In genomic region chr6:74857157-74857556, GRCh38 we compare ENCODE assay signal across 27 cellular contexts.
"Had no signal": no experiment of that assay in that cellular context is flagged by ENCODE, and none has a peak within 500 bp of the region (broad histone marks: within the 10 kb centered on the region; RNA-seq: fewer than 3 reads in every experiment).

No MANE protein-coding gene starts in this region.

- H3K27ac ChIP-seq: breast epithelium, cardiac muscle cell, colonic mucosa, epithelial cell of prostate, esophagus squamous epithelium, gastroesophageal sphincter, heart right ventricle had no signal

- H3K4me1 ChIP-seq: breast epithelium, colonic mucosa, esophagus squamous epithelium, heart right ventricle had no signal

- H3K9me3 ChIP-seq: breast epithelium, colonic mucosa, esophagus squamous epithelium, gastroesophageal sphincter had no signal

- ATAC-seq: activated CD4-positive, alpha-beta T cell treated with anti-CD3 and anti-CD28 coated beads for 36 hours; activated CD8-positive, alpha-beta memory T cell treated with anti-CD3 and anti-CD28 coated beads, Interleukin-2, amount 10 ng/mL, durations not matched to agents 7 days and 5 days; activated CD8-positive, alpha-beta T cell treated with anti-CD3 and anti-CD28 coated beads, Interleukin-2, amount 10 ng/mL, durations not matched to agents 7 days and 5 days; activated T-cell treated with anti-CD3 and anti-CD28 coated beads, Interleukin-2, amount 50 U/mL, for 72 hours; gastroesophageal sphincter; heart right ventricle had no signal

- DNase-seq: activated CD4-positive, alpha-beta memory T cell treated with anti-CD3 and anti-CD28 coated beads for 36 hours; activated CD4-positive, alpha-beta T cell treated with anti-CD3 and anti-CD28 coated beads for 36 hours; activated CD4-positive, alpha-beta T cell treated with anti-CD3 and anti-CD28 coated beads, Interleukin-2, amount 10 ng/mL, durations not matched to agents 24 days and 14 days; activated CD4-positive, CD25-positive, alpha-beta regulatory T cell; activated CD4-positive, CD25-positive, alpha-beta regulatory T cell treated with anti-CD3 and anti-CD28 coated beads, Interleukin-2, amount 50 U/mL, for 72 hours; activated CD8-positive, alpha-beta memory T cell treated with anti-CD3 and anti-CD28 coated beads, Interleukin-2, amount 10 ng/mL, durations not matched to agents 7 days and 5 days; activated CD8-positive, alpha-beta memory T cell treated with anti-CD3 and anti-CD28 coated beads, Interleukin-2, amount 50 U/mL, for 4 hours; activated CD8-positive, alpha-beta T cell treated with anti-CD3 and anti-CD28 coated beads, Interleukin-2, amount 10 ng/mL, durations not matched to agents 7 days and 5 days; activated gamma-delta T cell; activated naive CD4-positive, alpha-beta T cell; activated naive CD4-positive, alpha-beta T cell treated with anti-CD3 and anti-CD28 coated beads, Interleukin-2, amount 10 ng/mL, durations not matched to agents 7 days and 5 days; activated T-cell treated with anti-CD3 and anti-CD28 coated beads, Interleukin-2, amount 50 U/mL, for 1 hour; activated T-cell treated with anti-CD3 and anti-CD28 coated beads, Interleukin-2, amount 50 U/mL, for 72 hours; amygdala; aorta; central memory CD4-positive, alpha-beta T cell; cerebellar nuclear complex; colonic mucosa; effector CD8-positive, alpha-beta T cell; esophagus squamous epithelium; foreskin melanocyte; heart right ventricle; T-helper 2 cell had no signal

- H3K4me3 ChIP-seq: breast epithelium, cardiac muscle cell, colonic mucosa, esophagus squamous epithelium, gastroesophageal sphincter, heart right ventricle had no signal

- H3K36me3 ChIP-seq: breast epithelium, cardiac muscle cell, colonic mucosa, esophagus squamous epithelium, gastroesophageal sphincter, heart right ventricle had no signal

- H3K27me3 ChIP-seq: breast epithelium, cardiac muscle cell, colonic mucosa, esophagus squamous epithelium, gastroesophageal sphincter, heart right ventricle had no signal
